ENCODE assay signal across 1 cellular context in genomic region chr16:20327444-20328041, GRCh38.
TF ChIP-seq lines count a peak whose summit lies in the region.

Gene GP2 (minus strand): TSS chr16:20327513. CDS start chr16:20326431, 1,082 bp downstream.

TF ChIP-seq in HCT116, 20 proteins besides CTCF, POLR2A, EP300 and RAD21 (continued from another document):
- TF ChIP-seq ATF3 (IDR thresholded peaks at IDR 0.05), result no peak
- no peak for TF ChIP-seq JUND (IDR thresholded peaks at IDR 0.05)
- TF ChIP-seq SRF (IDR thresholded peaks at IDR 0.05; ENCODE audit: low read depth), result no peak
- TF ChIP-seq EZH2 (IDR thresholded peaks at IDR 0.05), result no peak
